Comparison of ENCODE assay signal across 8 cellular contexts in genomic region chr13:80454245-80454644, GRCh38.
A peak's percentile ranks its signal among the peaks of the same experiment; 100 is the strongest.
DNase-seq lines count a peak whose midpoint lies in the region; ATAC-seq and TF ChIP-seq lines count a peak whose summit lies in the region.

No MANE protein-coding gene starts in this region.

- H3K9me3 ChIP-seq in body of pancreas, result no peaks in the 10 kb centered on the region

- intact Hi-C loops in cardiac septum (cut with DNase I) (no loop called here), body of pancreas (cut with DNase I) (no loop called here)

- H3K36me3 ChIP-seq in body of pancreas (replicated peaks in 1 of 2; ENCODE audit: insufficient read depth in 1 of 2, low read depth in 2 of 2), result no peaks in the 10 kb centered on the region

- H3K27ac ChIP-seq in body of pancreas, result no peak overlapping the region

- TF ChIP-seq CTCF in body of pancreas (IDR thresholded peaks at IDR 0.05) (no peak), GM10266 (IDR thresholded peaks at IDR 0.05; ENCODE audit: control insufficient read depth, insufficient read depth, low read depth, missing control alignments) (no peak)

- no peaks in the 10 kb centered on the region for H3K4me1 ChIP-seq in body of pancreas

- 67 to 79% methylated on average over 1 of the region's 1 CpG for WGBS in body of pancreas, 2 donors

- no peaks in the 10 kb centered on the region for H3K27me3 ChIP-seq in body of pancreas

- H3K4me3 ChIP-seq in body of pancreas, result no peak overlapping the region

- peak; percentile 91 for ATAC-seq in GM18909 (IDR thresholded peaks at IDR 0.05; ENCODE audit: poor library complexity, unreplicated experiment)
- ATAC-seq in HG02938 (IDR thresholded peaks at IDR 0.05; ENCODE audit: unreplicated experiment), result peak; percentile 75
- no peak for ATAC-seq in body of pancreas

- DNase-seq in NOMO-1 treated with DMSO at 0.1 percent for 48 hours (lab: John Stamatoyannopoulos, UW; ENCODE audit: unreplicated experiment), result peak; percentile 96
- DNase-seq in medulla oblongata (ENCODE audit: extremely low spot score), result peak; percentile 30
- DNase-seq in activated naive CD4-positive, alpha-beta T cell treated with Interleukin-2 at 50 U/mL for 16 hours, result no peak
- DNase-seq in cardiac septum (ENCODE audit: low spot score), result no peak
- DNase-seq in body of pancreas, result no peak
- no peak for DNase-seq in GM10266 (ENCODE audit: extremely low spot score)

- TF ChIP-seq POLR2A in body of pancreas (IDR thresholded peaks at IDR 0.05), result no peak

Comparison
In these comparisons a context has a peak if more than half of its experiments do, and no peak if none do; other contexts are left out.
1. DNase-seq: peak in NOMO-1 treated with DMSO at 0.1 percent for 48 hours (single experiment) and medulla oblongata (single experiment); none in activated naive CD4-positive, alpha-beta T cell treated with Interleukin-2 at 50 U/mL for 16 hours (single experiment), cardiac septum (single experiment), body of pancreas (0 of 4) and GM10266 (single experiment).